Comparison of ENCODE assay signal across 1 cellular context in genomic region chr12:89540586-89540985, GRCh38.
TF ChIP-seq lines count a peak whose summit lies in the region.

No MANE protein-coding gene starts in this region.

TF ChIP-seq in K562, 482 proteins besides CTCF, POLR2A, EP300 and RAD21 (continued from another document):
- TF ChIP-seq, protein P1, sequence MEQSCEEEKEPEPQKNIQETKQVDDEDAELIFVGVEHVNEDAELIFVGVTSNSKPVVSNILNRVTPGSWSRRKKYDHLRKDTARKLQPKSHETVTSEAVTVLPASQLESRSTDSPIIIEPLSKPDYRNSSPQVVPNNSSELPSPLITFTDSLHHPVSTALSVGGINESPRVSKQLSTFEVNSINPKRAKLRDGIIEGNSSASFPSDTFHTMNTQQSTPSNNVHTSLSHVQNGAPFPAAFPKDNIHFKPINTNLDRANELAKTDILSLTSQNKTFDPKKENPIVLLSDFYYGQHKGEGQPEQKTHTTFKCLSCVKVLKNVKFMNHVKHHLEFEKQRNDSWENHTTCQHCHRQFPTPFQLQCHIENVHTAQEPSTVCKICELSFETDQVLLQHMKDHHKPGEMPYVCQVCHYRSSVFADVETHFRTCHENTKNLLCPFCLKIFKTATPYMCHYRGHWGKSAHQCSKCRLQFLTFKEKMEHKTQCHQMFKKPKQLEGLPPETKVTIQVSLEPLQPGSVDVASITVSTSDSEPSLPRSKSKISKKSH (CRISPR knock-in tag; IDR thresholded peaks at IDR 0.05), result no peak
- no peak for TF ChIP-seq FOXJ3 (CRISPR knock-in tag; IDR thresholded peaks at IDR 0.05)
- TF ChIP-seq CTCFL (IDR thresholded peaks at IDR 0.05; ENCODE audit: borderline replicate concordance, insufficient read depth, low read depth, low read length, poor library complexity, severe bottlenecking), result no peak
- TF ChIP-seq, protein P2, sequence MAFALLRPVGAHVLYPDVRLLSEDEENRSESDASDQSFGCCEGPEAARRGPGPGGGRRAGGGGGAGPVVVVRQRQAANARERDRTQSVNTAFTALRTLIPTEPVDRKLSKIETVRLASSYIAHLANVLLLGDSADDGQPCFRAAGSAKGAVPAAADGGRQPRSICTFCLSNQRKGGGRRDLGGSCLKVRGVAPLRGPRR (CRISPR knock-in tag; IDR thresholded peaks at IDR 0.05), result no peak
- TF ChIP-seq SOX6 (IDR thresholded peaks at IDR 0.05), result peak; percentile 95
- TF ChIP-seq RBFOX2 (IDR thresholded peaks at IDR 0.05; ENCODE audit: low read depth, low read length), result no peak
- TF ChIP-seq MITF (IDR thresholded peaks at IDR 0.05), result 0 out of 2 replicates have a peak, but pooled peaks have one; percentile 8
- peak; percentile 85 for TF ChIP-seq RNF2 (IDR thresholded peaks at IDR 0.05)
- TF ChIP-seq E2F3 (CRISPR knock-in tag; IDR thresholded peaks at IDR 0.05), result no peak
- no peak for TF ChIP-seq ILF3 (IDR thresholded peaks at IDR 0.05; ENCODE audit: borderline replicate concordance)
- TF ChIP-seq, protein P3, sequence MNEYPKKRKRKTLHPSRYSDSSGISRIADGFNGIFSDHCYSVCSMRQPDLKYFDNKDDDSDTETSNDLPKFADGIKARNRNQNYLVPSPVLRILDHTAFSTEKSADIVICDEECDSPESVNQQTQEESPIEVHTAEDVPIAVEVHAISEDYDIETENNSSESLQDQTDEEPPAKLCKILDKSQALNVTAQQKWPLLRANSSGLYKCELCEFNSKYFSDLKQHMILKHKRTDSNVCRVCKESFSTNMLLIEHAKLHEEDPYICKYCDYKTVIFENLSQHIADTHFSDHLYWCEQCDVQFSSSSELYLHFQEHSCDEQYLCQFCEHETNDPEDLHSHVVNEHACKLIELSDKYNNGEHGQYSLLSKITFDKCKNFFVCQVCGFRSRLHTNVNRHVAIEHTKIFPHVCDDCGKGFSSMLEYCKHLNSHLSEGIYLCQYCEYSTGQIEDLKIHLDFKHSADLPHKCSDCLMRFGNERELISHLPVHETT (CRISPR knock-in tag; conservative IDR thresholded peaks at IDR 0.05 in 1 of 2, IDR thresholded peaks at IDR 0.05 in 1 of 2), result 0 out of 4 replicates have a peak, but pooled peaks of 1 of the 2 experiments have one; percentile 38
- TF ChIP-seq PRPF4 (IDR thresholded peaks at IDR 0.05; ENCODE audit: insufficient read depth, low read depth, low read length, poor library complexity, severe bottlenecking), result no peak
- TF ChIP-seq XRCC4 (IDR thresholded peaks at IDR 0.05; ENCODE audit: extremely low read depth, insufficient read depth, insufficient read length), result no peak
- TF ChIP-seq, protein P4, sequence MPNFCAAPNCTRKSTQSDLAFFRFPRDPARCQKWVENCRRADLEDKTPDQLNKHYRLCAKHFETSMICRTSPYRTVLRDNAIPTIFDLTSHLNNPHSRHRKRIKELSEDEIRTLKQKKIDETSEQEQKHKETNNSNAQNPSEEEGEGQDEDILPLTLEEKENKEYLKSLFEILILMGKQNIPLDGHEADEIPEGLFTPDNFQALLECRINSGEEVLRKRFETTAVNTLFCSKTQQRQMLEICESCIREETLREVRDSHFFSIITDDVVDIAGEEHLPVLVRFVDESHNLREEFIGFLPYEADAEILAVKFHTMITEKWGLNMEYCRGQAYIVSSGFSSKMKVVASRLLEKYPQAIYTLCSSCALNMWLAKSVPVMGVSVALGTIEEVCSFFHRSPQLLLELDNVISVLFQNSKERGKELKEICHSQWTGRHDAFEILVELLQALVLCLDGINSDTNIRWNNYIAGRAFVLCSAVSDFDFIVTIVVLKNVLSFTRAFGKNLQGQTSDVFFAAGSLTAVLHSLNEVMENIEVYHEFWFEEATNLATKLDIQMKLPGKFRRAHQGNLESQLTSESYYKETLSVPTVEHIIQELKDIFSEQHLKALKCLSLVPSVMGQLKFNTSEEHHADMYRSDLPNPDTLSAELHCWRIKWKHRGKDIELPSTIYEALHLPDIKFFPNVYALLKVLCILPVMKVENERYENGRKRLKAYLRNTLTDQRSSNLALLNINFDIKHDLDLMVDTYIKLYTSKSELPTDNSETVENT (CRISPR knock-in tag; IDR thresholded peaks at IDR 0.05), result no peak
- TF ChIP-seq MTA3 (IDR thresholded peaks at IDR 0.05; ENCODE audit: borderline replicate concordance), result peak; percentile 62; the same call in 1 of the 2 replicates
- TF ChIP-seq TRIM24 (IDR thresholded peaks at IDR 0.05), result peak; percentile 84 to 90
- no peak for TF ChIP-seq ZNF146 (CRISPR knock-in tag; IDR thresholded peaks at IDR 0.05; ENCODE audit: unreplicated experiment)
- TF ChIP-seq CBFA2T2 (conservative IDR thresholded peaks at IDR 0.05), result peak; percentile 91
- no peak for TF ChIP-seq GMEB1 (CRISPR knock-in tag; IDR thresholded peaks at IDR 0.05)
- no peak for TF ChIP-seq BCOR (IDR thresholded peaks at IDR 0.05)
- no peak for TF ChIP-seq CREBBP (IDR thresholded peaks at IDR 0.05; ENCODE audit: low read depth, low read length)
- no peak for TF ChIP-seq PATZ1 (CRISPR knock-in tag; IDR thresholded peaks at IDR 0.05; ENCODE audit: borderline replicate concordance)
- TF ChIP-seq ZNF165 (CRISPR knock-in tag; IDR thresholded peaks at IDR 0.05; ENCODE audit: borderline replicate concordance), result no peak
- TF ChIP-seq ZNF431 (CRISPR knock-in tag; IDR thresholded peaks at IDR 0.05), result no peak
- TF ChIP-seq, protein P5, sequence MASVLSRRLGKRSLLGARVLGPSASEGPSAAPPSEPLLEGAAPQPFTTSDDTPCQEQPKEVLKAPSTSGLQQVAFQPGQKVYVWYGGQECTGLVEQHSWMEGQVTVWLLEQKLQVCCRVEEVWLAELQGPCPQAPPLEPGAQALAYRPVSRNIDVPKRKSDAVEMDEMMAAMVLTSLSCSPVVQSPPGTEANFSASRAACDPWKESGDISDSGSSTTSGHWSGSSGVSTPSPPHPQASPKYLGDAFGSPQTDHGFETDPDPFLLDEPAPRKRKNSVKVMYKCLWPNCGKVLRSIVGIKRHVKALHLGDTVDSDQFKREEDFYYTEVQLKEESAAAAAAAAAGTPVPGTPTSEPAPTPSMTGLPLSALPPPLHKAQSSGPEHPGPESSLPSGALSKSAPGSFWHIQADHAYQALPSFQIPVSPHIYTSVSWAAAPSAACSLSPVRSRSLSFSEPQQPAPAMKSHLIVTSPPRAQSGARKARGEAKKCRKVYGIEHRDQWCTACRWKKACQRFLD (CRISPR knock-in tag; IDR thresholded peaks at IDR 0.05), result 0 out of 2 replicates have a peak, but pooled peaks have one; percentile 46
- TF ChIP-seq ADNP (tag; IDR thresholded peaks at IDR 0.05), result no peak
- TF ChIP-seq, protein P6, sequence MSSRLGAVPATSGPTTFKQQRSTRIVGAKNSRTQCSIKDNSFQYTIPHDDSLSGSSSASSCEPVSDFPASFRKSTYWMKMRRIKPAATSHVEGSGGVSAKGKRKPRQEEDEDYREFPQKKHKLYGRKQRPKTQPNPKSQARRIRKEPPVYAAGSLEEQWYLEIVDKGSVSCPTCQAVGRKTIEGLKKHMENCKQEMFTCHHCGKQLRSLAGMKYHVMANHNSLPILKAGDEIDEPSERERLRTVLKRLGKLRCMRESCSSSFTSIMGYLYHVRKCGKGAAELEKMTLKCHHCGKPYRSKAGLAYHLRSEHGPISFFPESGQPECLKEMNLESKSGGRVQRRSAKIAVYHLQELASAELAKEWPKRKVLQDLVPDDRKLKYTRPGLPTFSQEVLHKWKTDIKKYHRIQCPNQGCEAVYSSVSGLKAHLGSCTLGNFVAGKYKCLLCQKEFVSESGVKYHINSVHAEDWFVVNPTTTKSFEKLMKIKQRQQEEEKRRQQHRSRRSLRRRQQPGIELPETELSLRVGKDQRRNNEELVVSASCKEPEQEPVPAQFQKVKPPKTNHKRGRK (tag; IDR thresholded peaks at IDR 0.05), result no peak
- no peak for TF ChIP-seq ZKSCAN3 (CRISPR knock-in tag; IDR thresholded peaks at IDR 0.05)
- peak; percentile 92 for TF ChIP-seq NCOR1 (IDR thresholded peaks at IDR 0.05)
- TF ChIP-seq FOXA1 (IDR thresholded peaks at IDR 0.05; ENCODE audit: borderline replicate concordance), result no peak
- TF ChIP-seq HCFC1 (IDR thresholded peaks at IDR 0.05; ENCODE audit: low read depth, low read length), result no peak
- no peak for TF ChIP-seq POLR3A (IDR thresholded peaks at IDR 0.05; ENCODE audit: borderline replicate concordance, extremely low read depth, insufficient read depth, insufficient read length)
- no peak for TF ChIP-seq HDAC6 (IDR thresholded peaks at IDR 0.05; ENCODE audit: low read depth, low read length)
- no peak for TF ChIP-seq MEF2A (IDR thresholded peaks at IDR 0.05; ENCODE audit: control insufficient read depth, low read depth, low read length)
- no peak for TF ChIP-seq RFX1 (IDR thresholded peaks at IDR 0.05)
- peak; percentile 47; the same call in 1 of the 2 replicates for TF ChIP-seq ATF7 (IDR thresholded peaks at IDR 0.05)
- TF ChIP-seq HNRNPL (IDR thresholded peaks at IDR 0.05; ENCODE audit: low read depth, low read length), result no peak
- TF ChIP-seq SAFB2 (IDR thresholded peaks at IDR 0.05; ENCODE audit: borderline replicate concordance, low read depth, low read length, severe bottlenecking), result no peak
- no peak for TF ChIP-seq ZNF785 (CRISPR knock-in tag; IDR thresholded peaks at IDR 0.05)
- TF ChIP-seq STAT5B (CRISPR knock-in tag; IDR thresholded peaks at IDR 0.05), result no peak
- peak; percentile 38 for TF ChIP-seq SMAD1 (IDR thresholded peaks at IDR 0.05; ENCODE audit: low read depth, low read length, partially characterized antibody)
- no peak for TF ChIP-seq SMAD3 (CRISPR knock-in tag; conservative IDR thresholded peaks at IDR 0.05)
- no peak for TF ChIP-seq RUNX1 (IDR thresholded peaks at IDR 0.05; ENCODE audit: low read depth)
- TF ChIP-seq ZNF695 (CRISPR knock-in tag; IDR thresholded peaks at IDR 0.05), result no peak
- no peak for TF ChIP-seq ZNF140 (CRISPR knock-in tag; IDR thresholded peaks at IDR 0.05)
- no peak for TF ChIP-seq KLF13 (tag; IDR thresholded peaks at IDR 0.05; ENCODE audit: borderline replicate concordance, low read depth)
- TF ChIP-seq CBFA2T3 (IDR thresholded peaks at IDR 0.05), result peak; percentile 95
- TF ChIP-seq HMG20B (CRISPR knock-in tag; IDR thresholded peaks at IDR 0.05), result no peak
